33 cellular contexts compared by ENCODE assay signal in the genomic region with DNA sequence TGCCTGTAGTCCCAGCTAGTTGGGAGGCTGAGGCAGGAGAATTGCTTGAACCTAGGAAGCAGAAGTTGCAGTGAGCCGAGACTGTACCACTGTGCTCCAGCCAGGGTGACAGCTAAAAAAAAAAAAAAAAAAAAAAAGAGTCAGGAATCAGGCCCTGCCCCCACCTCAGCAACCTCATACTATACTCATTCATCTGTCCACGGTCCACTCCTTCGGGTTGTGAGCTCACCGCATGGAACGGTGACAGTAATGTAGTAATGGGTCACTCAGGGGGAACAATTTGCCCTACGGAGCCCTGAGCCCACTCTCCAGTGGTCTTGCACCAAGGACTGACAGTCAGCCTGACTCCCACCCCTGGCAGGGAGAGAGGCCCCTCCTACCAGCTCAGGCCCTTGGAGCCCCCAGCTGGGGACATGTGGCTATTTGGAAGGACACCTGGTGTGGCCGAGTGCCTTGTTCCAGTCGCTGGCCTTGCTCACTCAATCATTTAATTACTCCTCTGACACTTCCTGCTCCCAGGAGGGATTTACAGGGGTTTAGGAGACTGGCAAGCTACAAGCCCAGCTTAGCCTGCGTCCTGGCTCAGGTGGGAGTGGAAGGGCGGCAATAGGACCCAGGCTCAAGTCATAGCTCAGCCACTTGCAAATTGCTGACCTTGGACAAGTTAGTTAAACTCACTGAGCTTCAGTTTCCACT. TPM values are rescaled to one million over a fixed set of nuclear protein-coding genes. Genes with fewer than 3 reads are reported as not detected.
A peak's percentile ranks its signal among the peaks of the same experiment; 100 is the strongest.
DNase-seq lines count a peak whose midpoint lies in the region; ATAC-seq, FAIRE-seq and TF ChIP-seq lines count a peak whose summit lies in the region.
"Had no signal": no experiment of that assay in that cellular context is flagged by ENCODE, and none has a peak within 500 bp of the region (broad histone marks: within the 10 kb centered on the region; RNA-seq: fewer than 3 reads in every experiment).

No MANE protein-coding gene starts in this region.

- peaks cover 2% of the 10 kb centered on the region for H3K4me1 ChIP-seq in body of pancreas
- H3K4me1 ChIP-seq in uterus, result no peaks in the 10 kb centered on the region

- H3K27ac Mint-ChIP-seq in nephron progenitor cell, result no peak overlapping the region
- H3K27ac Mint-ChIP-seq: activated CD8-positive, alpha-beta T cell treated with anti-CD3 and anti-CD28 coated beads, Interleukin-2, amount 10 ng/mL, durations not matched to agents 7 days and 5 days; activated naive CD8-positive, alpha-beta T cell treated with anti-CD3 and anti-CD28 coated beads for 36 hours; HFFc6; stimulated activated naive B cell treated with anti-CD40 and anti-IgM and Interleukin-4, amounts not matched to agents 10 μg/mL and 1 μg/mL and 100 μg/mL, for 72 hours; type B pancreatic cell had no signal

- peak; percentile 56 for ATAC-seq in body of pancreas
- no peak for ATAC-seq in GM21367 (IDR thresholded peaks at IDR 0.05; ENCODE audit: unreplicated experiment)
- ATAC-seq: activated CD8-positive, alpha-beta T cell treated with anti-CD3 and anti-CD28 coated beads, Interleukin-2, amount 10 ng/mL, durations not matched to agents 7 days and 5 days; stimulated activated naive B cell treated with anti-CD40 and anti-IgM and Interleukin-4, amounts not matched to agents 10 μg/mL and 1 μg/mL and 100 μg/mL, for 72 hours had no signal

- TF ChIP-seq POLR2A in body of pancreas (IDR thresholded peaks at IDR 0.05) (no peak), uterus (IDR thresholded peaks at IDR 0.05) (no peak)

- DNase-seq in D721Med (ENCODE audit: insufficient read length, low spot score), result peak; percentile 88
- DNase-seq in NCI-H146 treated with DMSO at 0.1 percent for 48 hours (lab: John Stamatoyannopoulos, UW; ENCODE audit: unreplicated experiment), result peak; percentile 44
- peak in 3 of 4 donors; percentile 27 to 33 (median 28) for DNase-seq in body of pancreas
- DNase-seq in nephron progenitor cell, result peak; percentile 58
- no peak for DNase-seq in NCI-H128 (lab: John Stamatoyannopoulos, UW; ENCODE audit: unreplicated experiment)
- no peak for DNase-seq in DMS53 treated with DMSO at 0.1 percent for 48 hours (lab: John Stamatoyannopoulos, UW; ENCODE audit: unreplicated experiment)
- DNase-seq in uterus, result no peak
- DNase-seq: activated CD4-positive, alpha-beta T cell treated with anti-CD3 and anti-CD28 coated beads for 4 hours; activated CD8-positive, alpha-beta T cell treated with anti-CD3 and anti-CD28 coated beads, Interleukin-2, amount 10 ng/mL, durations not matched to agents 7 days and 5 days; activated naive CD8-positive, alpha-beta T cell treated with anti-CD3 and anti-CD28 coated beads for 36 hours; aorta; C1 segment of cervical spinal cord; DMS79 treated with DMSO at 0.1 percent for 48 hours; effector CD4-positive, alpha-beta T cell; GM23248; islet precursor cell; KBM-7; midbrain; naive B cell; NCI-H1092 treated with DMSO at 0.1 percent for 48 hours; NCI-H2029 treated with DMSO at 0.1 percent for 48 hours; NCI-H526 treated with DMSO at 0.1 percent for 48 hours; occipital lobe; SIG-M5; small intestine; stimulated activated naive B cell treated with anti-CD40 and anti-IgM and Interleukin-4, amounts not matched to agents 10 μg/mL and 1 μg/mL and 100 μg/mL, for 72 hours; substantia nigra; T-helper 9 cell had no signal

- H3K27me3 ChIP-seq in body of pancreas (no peaks in the 10 kb centered on the region), uterus (no peaks in the 10 kb centered on the region)

- no peaks in the 10 kb centered on the region for H3K36me3 ChIP-seq in body of pancreas (replicated peaks in 1 of 2; ENCODE audit: insufficient read depth in 1 of 2, low read depth in 2 of 2)
- no peaks in the 10 kb centered on the region for H3K36me3 ChIP-seq in uterus

- peak; percentile 86 for FAIRE-seq in D721Med (lab: Jason Lieb, UNC)
- FAIRE-seq: small intestine had no signal

- no peak overlapping the region for H3K4me3 ChIP-seq in body of pancreas
- H3K4me3 ChIP-seq in uterus, result no peak overlapping the region
- H3K4me3 ChIP-seq: GM23248 had no signal

- H3K9me3 ChIP-seq in body of pancreas, result no peaks in the 10 kb centered on the region
- no peaks in the 10 kb centered on the region for H3K9me3 ChIP-seq in uterus

- peaks cover 30% of the 10 kb centered on the region for H3K27me3 Mint-ChIP-seq in nephron progenitor cell (ENCODE audit: low read depth, poor library complexity)

- no peak overlapping the region for H3K4me3 Mint-ChIP-seq in nephron progenitor cell
- H3K4me3 Mint-ChIP-seq: activated CD8-positive, alpha-beta T cell treated with anti-CD3 and anti-CD28 coated beads, Interleukin-2, amount 10 ng/mL, durations not matched to agents 7 days and 5 days; activated naive CD8-positive, alpha-beta T cell treated with anti-CD3 and anti-CD28 coated beads for 36 hours; HFFc6; naive B cell; stimulated activated naive B cell treated with anti-CD40 and anti-IgM and Interleukin-4, amounts not matched to agents 10 μg/mL and 1 μg/mL and 100 μg/mL, for 72 hours; type B pancreatic cell had no signal

- H3K27ac ChIP-seq in body of pancreas (peak overlapping the region in 3 of 4 donors; percentile 39 to 59 (median 48)), uterus (no peak overlapping the region)
- H3K27ac ChIP-seq: GM23248 had no signal

- H3K9me3 Mint-ChIP-seq in nephron progenitor cell, result no peaks in the 10 kb centered on the region
- H3K9me3 Mint-ChIP-seq: activated naive CD8-positive, alpha-beta T cell treated with anti-CD3 and anti-CD28 coated beads for 36 hours; HFFc6; naive B cell; stimulated activated naive B cell treated with anti-CD40 and anti-IgM and Interleukin-4, amounts not matched to agents 10 μg/mL and 1 μg/mL and 100 μg/mL, for 72 hours; type B pancreatic cell had no signal

- 42 to 59% methylated on average over 10 of the region's 10 CpGs for WGBS in body of pancreas, 2 donors

- H3K36me3 Mint-ChIP-seq in nephron progenitor cell (ENCODE audit: low read depth), result no peaks in the 10 kb centered on the region
- H3K36me3 Mint-ChIP-seq: activated naive CD8-positive, alpha-beta T cell treated with anti-CD3 and anti-CD28 coated beads for 36 hours; naive B cell; stimulated activated naive B cell treated with anti-CD40 and anti-IgM and Interleukin-4, amounts not matched to agents 10 μg/mL and 1 μg/mL and 100 μg/mL, for 72 hours; type B pancreatic cell had no signal

- intact Hi-C loops in body of pancreas (cut with DNase I) (no loop called here), uterus (cut with DNase I; ENCODE audit: low total_unique reads) (no loop called here)

- peaks cover 60% of the 10 kb centered on the region for H3K4me1 Mint-ChIP-seq in nephron progenitor cell

- TF ChIP-seq CTCF in D721Med (IDR thresholded peaks at IDR 0.05; ENCODE audit: insufficient read depth, missing control alignments), result no peak
- no peak for TF ChIP-seq CTCF in body of pancreas (IDR thresholded peaks at IDR 0.05)
- no peak for TF ChIP-seq CTCF in nephron progenitor cell (IDR thresholded peaks at IDR 0.05)
- TF ChIP-seq CTCF in uterus (IDR thresholded peaks at IDR 0.05), result no peak

RNA-seq across cellular contexts. Expression of a gene that starts 19.9 kb away (rescaled TPM):
- total RNA-seq in body of pancreas, result 1 to 10 TPM; 1.3 TPM
- total RNA-seq in uterus, result 1 to 10 TPM in 2 of 4 donors, under 1 TPM in 1, not detected in 1; under 0.01 to 6.1 (median 5.3) TPM
- total RNA-seq: glomerular endothelial cell, GM23248, M059J had no signal

RNA-seq across cellular contexts. Expression of a gene that starts 44.2 kb away (rescaled TPM):
- total RNA-seq in body of pancreas (10 to 100 TPM in 1 of 2 donors, 1 to 10 TPM in 1; 6.3 to 11.4 TPM), uterus (10 to 100 TPM in 3 of 4 donors, 1 to 10 TPM in 1; 7.1 to 21.0 (median 20.7) TPM)

RNA-seq across cellular contexts. Expression of a gene that starts 46.0 kb away (rescaled TPM):
- total RNA-seq in body of pancreas, result 1 to 10 TPM; 6.7 to 9.6 TPM
- total RNA-seq in uterus, result 10 to 100 TPM in 2 of 4 donors, 1 to 10 TPM in 1, under 1 TPM in 1; 0.77 to 26.5 (median 11.4) TPM

Comparison
In these comparisons a context has a peak if more than half of its experiments do, and no peak if none do; other contexts are left out.
1. DNase-seq: peak in D721Med (single experiment), NCI-H146 treated with DMSO at 0.1 percent for 48 hours (single experiment), body of pancreas (3 of 4) and nephron progenitor cell (single experiment); none in NCI-H128 (single experiment), DMS53 treated with DMSO at 0.1 percent for 48 hours (single experiment) and uterus (0 of 2).
2. H3K27ac ChIP-seq: peak in body of pancreas (3 of 4); none in uterus (0 of 2).